ENCODE assay signal across 1 cellular context in genomic region chr7:128755816-128756476, GRCh38.
TF ChIP-seq lines count a peak whose summit lies in the region.

No MANE protein-coding gene starts in this region.

TF ChIP-seq in SK-N-SH, 30 proteins besides CTCF, POLR2A, EP300 and RAD21 (continued from another document):
- TF ChIP-seq USF2 (IDR thresholded peaks at IDR 0.05; ENCODE audit: borderline replicate concordance, low read depth, low read length) (no peak), TEAD4 (IDR thresholded peaks at IDR 0.05; ENCODE audit: borderline replicate concordance, insufficient read depth) (peak; percentile 89), SIN3A (IDR thresholded peaks at IDR 0.05; ENCODE audit: borderline replicate concordance, low read depth, low read length) (peak; percentile 79; the same call in 1 of the 2 replicates), MAX (IDR thresholded peaks at IDR 0.05; ENCODE audit: low read depth) (peak; percentile 64), FOXJ3 (CRISPR knock-in tag; IDR thresholded peaks at IDR 0.05) (0 out of 2 replicates have a peak, but pooled peaks have one; percentile 17), PBX3 (IDR thresholded peaks at IDR 0.05) (peak; percentile 98), TCF12 (IDR thresholded peaks at IDR 0.05) (peak; percentile 95), MXI1 (IDR thresholded peaks at IDR 0.05; ENCODE audit: low read depth, low read length) (peak; percentile 73), FOSL2 (IDR thresholded peaks at IDR 0.05; ENCODE audit: borderline replicate concordance, low read depth) (peak; percentile 88), NFIC (IDR thresholded peaks at IDR 0.05; ENCODE audit: borderline replicate concordance) (peak; percentile 83), EZH2phosphoT487 (IDR thresholded peaks at IDR 0.05; ENCODE audit: borderline replicate concordance, low read depth) (no peak), GATA2 (CRISPR knock-in tag; IDR thresholded peaks at IDR 0.05) (peak; percentile 38; the same call in 1 of the 2 replicates), USF1 (IDR thresholded peaks at IDR 0.05; ENCODE audit: borderline replicate concordance, low read depth) (0 out of 2 replicates have a peak, but pooled peaks have one; percentile 19), IRF3 (IDR thresholded peaks at IDR 0.05; ENCODE audit: low read depth, low read length) (no peak), GABPA (IDR thresholded peaks at IDR 0.05; ENCODE audit: low read depth) (0 out of 2 replicates have a peak, but pooled peaks have one; percentile 12), SMC3 (IDR thresholded peaks at IDR 0.05; ENCODE audit: low read depth, low read length) (no peak; the same call in 1 of the 2 replicates), RXRA (IDR thresholded peaks at IDR 0.05; ENCODE audit: borderline replicate concordance, low read depth) (peak; percentile 62; the same call in 1 of the 2 replicates), NRF1 (IDR thresholded peaks at IDR 0.05; ENCODE audit: low read depth, low read length) (no peak), MEF2A (IDR thresholded peaks at IDR 0.05; ENCODE audit: borderline replicate concordance, low read depth) (peak; percentile 71; the same call in 1 of the 2 replicates)
